Comparison of ENCODE assay signal across 26 cellular contexts in the genomic region with DNA sequence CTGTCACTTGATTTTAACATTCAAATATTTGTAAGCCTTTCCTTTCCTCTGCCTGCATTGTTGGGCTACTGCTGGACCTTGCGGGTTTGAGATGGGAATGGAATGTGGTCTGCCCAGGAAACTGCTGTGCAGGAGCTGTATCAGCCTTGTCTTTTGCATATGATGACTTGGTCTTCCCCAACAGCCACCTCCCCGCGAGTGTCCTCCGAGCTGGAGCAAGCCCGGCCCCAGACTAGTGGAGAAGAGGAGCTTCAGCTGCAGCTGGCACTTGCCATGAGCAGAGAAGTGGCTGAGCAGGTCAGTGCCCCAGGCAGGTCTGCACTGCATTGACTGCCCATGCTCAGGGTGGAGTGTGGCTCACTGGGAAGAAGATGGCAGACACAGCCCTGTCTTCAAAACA. TPM values are rescaled to one million over a fixed set of nuclear protein-coding genes. Genes with fewer than 3 reads are reported as not detected.
DNase-seq lines count a peak whose midpoint lies in the region; ATAC-seq and TF ChIP-seq lines count a peak whose summit lies in the region.
"Had no signal": no experiment of that assay in that cellular context is flagged by ENCODE, and none has a peak within 500 bp of the region (broad histone marks: within the 10 kb centered on the region; RNA-seq: fewer than 3 reads in every experiment).

No MANE protein-coding gene starts in this region.

- H3K27ac ChIP-seq in caudate nucleus (ENCODE audit: low read depth, low read length) (peak overlapping the region; percentile 82), lower lobe of right lung (no peak overlapping the region)
- H3K27ac ChIP-seq: right lobe of liver, testis, VCaP had no signal

- H3K4me3 Mint-ChIP-seq in type B pancreatic cell: no peak overlapping the region
- H3K4me3 Mint-ChIP-seq: activated naive CD8-positive, alpha-beta T cell treated with anti-CD3 and anti-CD28 coated beads, Interleukin-2, amount 10 ng/mL, durations not matched to agents 7 days and 5 days; CD4-positive, alpha-beta T cell; central memory CD8-positive, alpha-beta T cell; neural crest cell; stimulated activated naive B cell treated with anti-CD40 and anti-IgM and Interleukin-4, amounts not matched to agents 10 μg/mL and 1 μg/mL and 100 μg/mL, for 72 hours had no signal

- peaks cover 39% of the 10 kb centered on the region for H3K4me1 ChIP-seq in lower lobe of right lung

- H3K4me3 ChIP-seq in lower lobe of right lung: no peak overlapping the region
- H3K4me3 ChIP-seq: right lobe of liver, testis had no signal

- peaks cover 14% of the 10 kb centered on the region for H3K4me1 Mint-ChIP-seq in type B pancreatic cell (ENCODE audit: unreplicated experiment)

- no peaks in the 10 kb centered on the region for H3K27me3 ChIP-seq in lower lobe of right lung (ENCODE audit: low read depth)
- H3K27me3 ChIP-seq: right lobe of liver, testis had no signal

- H3K9me3 ChIP-seq in lower lobe of right lung: no peaks in the 10 kb centered on the region
- H3K9me3 ChIP-seq: right lobe of liver, testis had no signal

- peaks cover 33% of the 10 kb centered on the region for H3K36me3 ChIP-seq in lower lobe of right lung

- ATAC-seq in left cardiac atrium (no peak), Right ventricle myocardium inferior (no peak), lower lobe of right lung (no peak)
- ATAC-seq: HCT116; PC-3; right lobe of liver; stimulated activated naive B cell treated with anti-CD40 and anti-IgM and Interleukin-4, amounts not matched to agents 10 μg/mL and 1 μg/mL and 100 μg/mL, for 72 hours had no signal

- DNase-seq in left cardiac atrium (peak; percentile 9), Right ventricle myocardium inferior (ENCODE audit: missing footprints) (no peak), caudate nucleus (lab: John Stamatoyannopoulos, UW) (no peak), lower lobe of right lung (peak; percentile 3), type B pancreatic cell (ENCODE audit: extremely low spot score, unreplicated experiment) (no peak), DMS114 treated with DMSO at 0.1 percent for 48 hours (lab: John Stamatoyannopoulos, UW; ENCODE audit: unreplicated experiment) (no peak), head of caudate nucleus (no peak), RPMI8226 (no peak)
- DNase-seq: 8988T; activated CD4-positive, alpha-beta T cell treated with anti-CD3 and anti-CD28 coated beads for 48 hours; activated CD8-positive, alpha-beta memory T cell treated with anti-CD3 and anti-CD28 coated beads for 24 hours; activated effector memory CD4-positive, alpha-beta T cell treated with anti-CD3 and anti-CD28 coated beads, Interleukin-2, amount 50 U/mL, for 16 hours; activated naive CD8-positive, alpha-beta T cell treated with anti-CD3 and anti-CD28 coated beads, Interleukin-2, amount 10 ng/mL, durations not matched to agents 7 days and 5 days; CD4-positive, alpha-beta T cell; NCI-H1694 treated with DMSO at 0.1 percent for 48 hours; NCI-H2171; NCI-H510A treated with DMSO at 0.1 percent for 48 hours; PC-3; SHP77; stimulated activated naive B cell treated with anti-CD40 and anti-IgM and Interleukin-4, amounts not matched to agents 10 μg/mL and 1 μg/mL and 100 μg/mL, for 72 hours; testis had no signal

- no peaks in the 10 kb centered on the region for H3K9me3 Mint-ChIP-seq in type B pancreatic cell
- H3K9me3 Mint-ChIP-seq: activated naive CD8-positive, alpha-beta T cell treated with anti-CD3 and anti-CD28 coated beads, Interleukin-2, amount 10 ng/mL, durations not matched to agents 7 days and 5 days; CD4-positive, alpha-beta T cell; central memory CD8-positive, alpha-beta T cell; neural crest cell; stimulated activated naive B cell treated with anti-CD40 and anti-IgM and Interleukin-4, amounts not matched to agents 10 μg/mL and 1 μg/mL and 100 μg/mL, for 72 hours had no signal

- intact Hi-C loops in left cardiac atrium (cut with DNase I) (no loop called here), Right ventricle myocardium inferior (cut with DNase I) (no loop called here), lower lobe of right lung (cut with DNase I) (no loop called here), head of caudate nucleus (cut with DNase I) (no loop called here)

- no peaks in the 10 kb centered on the region for H3K27me3 Mint-ChIP-seq in type B pancreatic cell
- H3K27me3 Mint-ChIP-seq: central memory CD8-positive, alpha-beta T cell had no signal

- peaks cover 10% of the 10 kb centered on the region for H3K36me3 Mint-ChIP-seq in type B pancreatic cell
- H3K36me3 Mint-ChIP-seq: activated naive CD8-positive, alpha-beta T cell treated with anti-CD3 and anti-CD28 coated beads, Interleukin-2, amount 10 ng/mL, durations not matched to agents 7 days and 5 days had no signal

- TF ChIP-seq CTCF in lower lobe of right lung (IDR thresholded peaks at IDR 0.05) (no peak), type B pancreatic cell (conservative IDR thresholded peaks at IDR 0.05) (no peak)

- peak overlapping the region; percentile 51 for H3K27ac Mint-ChIP-seq in type B pancreatic cell
- H3K27ac Mint-ChIP-seq: activated naive CD8-positive, alpha-beta T cell treated with anti-CD3 and anti-CD28 coated beads, Interleukin-2, amount 10 ng/mL, durations not matched to agents 7 days and 5 days; CD4-positive, alpha-beta T cell; stimulated activated naive B cell treated with anti-CD40 and anti-IgM and Interleukin-4, amounts not matched to agents 10 μg/mL and 1 μg/mL and 100 μg/mL, for 72 hours had no signal

RNA-seq across cellular contexts. Expression of a gene that starts 52.8 kb away (rescaled TPM):
- 1 to 10 TPM; 7.3 to 8.4 TPM for total RNA-seq in left cardiac atrium
- total RNA-seq in Right ventricle myocardium inferior: 5.3 TPM
- total RNA-seq in lower lobe of right lung: 11.3 TPM
- 13.8 and 23.2 TPM in 2 replicates for total RNA-seq in type B pancreatic cell (ENCODE audit: low replicate concordance)

Comparison
In these comparisons a context has a peak if more than half of its experiments do, and no peak if none do; other contexts are left out.
1. DNase-seq: peak in left cardiac atrium (single experiment) and lower lobe of right lung (single experiment); none in Right ventricle myocardium inferior (single experiment), caudate nucleus (0 of 61), type B pancreatic cell (single experiment), DMS114 treated with DMSO at 0.1 percent for 48 hours (single experiment), head of caudate nucleus (0 of 42) and RPMI8226 (single experiment).